16 cellular contexts compared by ENCODE assay signal in genomic region chr19:3123088-3123721, GRCh38. TPM values are rescaled to one million over a fixed set of nuclear protein-coding genes. Genes with fewer than 3 reads are reported as not detected.
DNase-seq lines count a peak whose midpoint lies in the region; ATAC-seq and TF ChIP-seq lines count a peak whose summit lies in the region.
"Had no signal": no experiment of that assay in that cellular context is flagged by ENCODE, and none has a peak within 500 bp of the region (broad histone marks: within the 10 kb centered on the region; RNA-seq: fewer than 3 reads in every experiment).

No MANE protein-coding gene starts in this region.

- peaks cover 0 to 48% of the 10 kb centered on the region in 2 donors for H3K36me3 ChIP-seq in left lung
- H3K36me3 ChIP-seq in psoas muscle (ENCODE audit: insufficient read depth in 1 of 2, low read depth in 1 of 2), result peaks cover 0 to 38% of the 10 kb centered on the region in 2 donors
- no peaks in the 10 kb centered on the region for H3K36me3 ChIP-seq in MM.1S (replicated peaks; ENCODE audit: insufficient read depth, low read length)

- 83 to 89% (median 87%) methylated on average over 28 to 29 of the region's 29 CpGs for WGBS in psoas muscle, 3 donors

- H3K27ac Mint-ChIP-seq in Calu3 (ENCODE audit: unreplicated experiment), result no peak overlapping the region

- peaks cover 0 to 16% of the 10 kb centered on the region in 2 donors for H3K4me1 ChIP-seq in left lung
- H3K4me1 ChIP-seq in psoas muscle, result no peaks in the 10 kb centered on the region
- H3K4me1 ChIP-seq in MM.1S (ENCODE audit: low read length), result no peaks in the 10 kb centered on the region

- DNase-seq in Calu3 (no peak), RWPE1 (ENCODE audit: low spot score) (no peak), left lung (peak in 1 of 2 donors; percentile 74), psoas muscle (peak; percentile 19 to 44), nucleus accumbens (lab: John Stamatoyannopoulos, UW) (no peak), NCI-H226 (no peak), MM.1S (no peak)
- DNase-seq: C1 segment of cervical spinal cord, HCEC 1CT, KBM-7, NCI-H1105, NCI-H1694 treated with DMSO at 0.1 percent for 48 hours, NCI-H446, PC-9, SK-N-SH had no signal

- no peaks in the 10 kb centered on the region for H3K4me1 Mint-ChIP-seq in Calu3 (ENCODE audit: low read depth, unreplicated experiment)

- ATAC-seq in left lung (peak; percentile 2), psoas muscle (peak in 2 of 4 donors; percentile 10 to 13), HG02763 (IDR thresholded peaks at IDR 0.05; ENCODE audit: unreplicated experiment) (no peak)

- no peak for TF ChIP-seq CTCF in Calu3 (IDR thresholded peaks at IDR 0.05; ENCODE audit: unreplicated experiment)
- TF ChIP-seq CTCF in RWPE1 (conservative IDR thresholded peaks at IDR 0.05; ENCODE audit: low read depth), result no peak
- TF ChIP-seq CTCF in left lung (IDR thresholded peaks at IDR 0.05), result no peak
- no peak for TF ChIP-seq CTCF in psoas muscle (IDR thresholded peaks at IDR 0.05)
- TF ChIP-seq CTCF in MM.1S (IDR thresholded peaks at IDR 0.05; ENCODE audit: low read length), result no peak

- H3K27me3 ChIP-seq in left lung, result no peaks in the 10 kb centered on the region
- no peaks in the 10 kb centered on the region for H3K27me3 ChIP-seq in psoas muscle (ENCODE audit: insufficient read depth in 3 of 3, low read length in 2 of 3)
- peaks cover 88% of the 10 kb centered on the region for H3K27me3 ChIP-seq in MM.1S (replicated peaks; ENCODE audit: insufficient read depth, low read length)

- H3K27ac ChIP-seq in RWPE1 (peak overlapping the region; percentile 58), left lung (no peak overlapping the region), psoas muscle (no peak overlapping the region), MM.1S (ENCODE audit: low read length) (no peak overlapping the region)
- H3K27ac ChIP-seq: PC-9 had no signal

- CTCF ChIA-PET in Calu3 (lab: Charles Lee), result no interaction called here
- CTCF ChIA-PET in RWPE1 (lab: Yijun Ruan, JAX), result no interaction called here

- no peaks in the 10 kb centered on the region for H3K27me3 Mint-ChIP-seq in Calu3 (ENCODE audit: unreplicated experiment)

- H4K20me1 ChIP-seq in MM.1S (ENCODE audit: insufficient read depth, low read length), result no peaks in the 10 kb centered on the region

- intact Hi-C loops in Calu3 (cut with micrococcal nuclease; ENCODE audit: unreplicated experiment), result no loop called here
- intact Hi-C loops in left lung (cut with DNase I), result no loop called here
- intact Hi-C loops in psoas muscle (cut with DNase I), result loop anchor here in 1 of 2 donors (10.0 kb wide), 1 partner anchor 48 kb away; no protein-coding TSS in a partner anchor

- TSS peak; percentile 42 for BruUV-seq in Calu3 (replicated peaks; lab: Mats Ljungman, UMichigan)

- H3K9me3 Mint-ChIP-seq in Calu3 (ENCODE audit: low read depth, unreplicated experiment), result no peaks in the 10 kb centered on the region

- no peaks in the 10 kb centered on the region for H3K36me3 Mint-ChIP-seq in Calu3 (ENCODE audit: insufficient read depth, unreplicated experiment)

- H3K4me3 ChIP-seq in left lung (no peak overlapping the region), psoas muscle (no peak overlapping the region), MM.1S (ENCODE audit: low read length) (no peak overlapping the region)
- H3K4me3 ChIP-seq: PC-9 had no signal

- no peaks in the 10 kb centered on the region for H3F3A ChIP-seq in MM.1S (ENCODE audit: insufficient read depth, low read length)

- no peaks in the 10 kb centered on the region for H3K79me2 ChIP-seq in MM.1S (ENCODE audit: low read length)

- H3K9me3 ChIP-seq in left lung, result no peaks in the 10 kb centered on the region
- no peaks in the 10 kb centered on the region for H3K9me3 ChIP-seq in psoas muscle
- H3K9me3 ChIP-seq in MM.1S (replicated peaks; ENCODE audit: insufficient read depth, low read length), result no peaks in the 10 kb centered on the region
- H3K9me3 ChIP-seq: SK-N-SH had no signal

- H3K4me3 Mint-ChIP-seq in Calu3 (ENCODE audit: low read depth, unreplicated experiment), result no peak overlapping the region

- no peaks in the 10 kb centered on the region for H3K9me2 ChIP-seq in MM.1S (replicated peaks; ENCODE audit: insufficient read depth, low read length)
- H3K9me2 ChIP-seq: SK-N-SH had no signal

- POLR2A ChIA-PET in RWPE1 (lab: Yijun Ruan, JAX; ENCODE audit: low non-redundant PET), result no interaction called here

- no peak overlapping the region for H2AFZ ChIP-seq in MM.1S (ENCODE audit: low read length)
- H2AFZ ChIP-seq: PC-9 had no signal

- no peak overlapping the region for H3K4me2 ChIP-seq in MM.1S (ENCODE audit: low read depth, low read length)
- H3K4me2 ChIP-seq: PC-9, SK-N-SH had no signal

- H3K9ac ChIP-seq in MM.1S (ENCODE audit: low read length), result no peak overlapping the region
- H3K9ac ChIP-seq: SK-N-SH had no signal

RNA-seq across cellular contexts. Expression of gene GNA15, which starts 12.6 kb away (rescaled TPM):
- total RNA-seq in Calu3 (2022) (5.9 and 6.5 TPM in 2 replicates), left lung (10 to 100 TPM; 17.6 to 35.9 TPM), psoas muscle (1 to 10 TPM in 3 of 4 donors, under 1 TPM in 1; 0.91 to 1.9 (median 1.3) TPM)
- polyA plus RNA-seq in psoas muscle, result under 1 TPM; 0.18 to 0.56 (median 0.31) TPM

RNA-seq across cellular contexts. Expression of gene GNA11, which starts 29.0 kb away (rescaled TPM):
- total RNA-seq in Calu3 (2022) (37.7 and 41.4 TPM in 2 replicates), left lung (10 to 100 TPM; 57.2 to 59.9 TPM), psoas muscle (10 to 100 TPM; 46.7 to 62.4 (median 52.0) TPM)
- 10 to 100 TPM; 32.9 to 85.2 (median 33.4) TPM for polyA plus RNA-seq in psoas muscle

RNA-seq across cellular contexts. Expression of gene S1PR4, which starts 55.4 kb away (rescaled TPM):
- total RNA-seq in Calu3 (2022) (0.37 TPM in 1 of 2 replicates, not detected in the other), left lung (10 to 100 TPM in 1 of 2 donors, 1 to 10 TPM in 1; 9.3 to 20.8 TPM), psoas muscle (under 1 TPM; 0.40 to 0.79 (median 0.70) TPM)
- under 1 TPM; 0.63 to 0.94 (median 0.77) TPM for polyA plus RNA-seq in psoas muscle
- polyA plus RNA-seq: SK-N-SH had no signal

Comparison
In these comparisons a context has a peak if more than half of its experiments do, and no peak if none do; other contexts are left out.
1. DNase-seq: peak in psoas muscle (2 of 2); none in Calu3 (single experiment), RWPE1 (single experiment), nucleus accumbens (0 of 56), NCI-H226 (single experiment) and MM.1S (single experiment).